Comparison of ENCODE assay signal across 1 cellular context in the genomic region with DNA sequence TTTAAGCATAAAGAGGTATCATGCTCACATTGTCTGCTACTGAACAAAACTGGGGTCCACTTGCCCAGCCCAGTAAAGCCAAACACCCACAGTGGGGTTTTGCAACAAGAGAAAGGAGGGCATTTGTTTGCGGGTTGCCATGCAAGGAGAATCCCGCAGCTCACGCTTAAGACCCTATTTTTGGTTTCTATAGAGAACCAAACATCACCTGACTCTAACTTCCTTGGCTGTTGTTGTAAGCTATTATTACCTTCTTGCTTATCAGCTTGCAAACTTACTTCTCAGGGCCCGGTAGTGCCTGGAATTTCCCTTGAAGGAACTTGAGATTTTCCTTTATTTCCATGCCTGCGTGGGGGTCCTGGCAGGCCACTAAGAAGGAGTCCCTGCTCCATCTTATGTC.
TF ChIP-seq lines count a peak whose summit lies in the region.

No MANE protein-coding gene starts in this region.

TF ChIP-seq in GM12878, 131 proteins besides CTCF, POLR2A, EP300 and RAD21:
- TF ChIP-seq RFX5 (IDR thresholded peaks at IDR 0.05; ENCODE audit: low read depth, low read length): no peak
- TF ChIP-seq RUNX3 (IDR thresholded peaks at IDR 0.05; ENCODE audit: low read length): peak; percentile 51
- peak; percentile 5 for TF ChIP-seq MEF2B (IDR thresholded peaks at IDR 0.05; ENCODE audit: partially characterized antibody, poor library complexity, severe bottlenecking)
- TF ChIP-seq BHLHE40 (IDR thresholded peaks at IDR 0.05; ENCODE audit: borderline replicate concordance in 1 of 2, low read depth in 2 of 2, low read length in 1 of 2): peak; percentile 36 to 60; a peak in 2 of 4 replicates
- 0 out of 2 replicates have a peak, but pooled peaks have one; percentile 18 for TF ChIP-seq NFIC (IDR thresholded peaks at IDR 0.05; ENCODE audit: low read depth, low read length)
